1 cellular context compared by ENCODE assay signal in genomic region chr4:6169239-6169638, GRCh38.
TF ChIP-seq lines count a peak whose summit lies in the region.

No MANE protein-coding gene starts in this region.

TF ChIP-seq in GM12878, 131 proteins besides CTCF, POLR2A, EP300 and RAD21 (continued from another document):
- TF ChIP-seq HCFC1 (IDR thresholded peaks at IDR 0.05; ENCODE audit: low read length) (no peak), CHD4 (IDR thresholded peaks at IDR 0.05) (no peak), ZNF274 (IDR thresholded peaks at IDR 0.05; ENCODE audit: insufficient read depth, insufficient read length) (no peak), SMAD1 (IDR thresholded peaks at IDR 0.05; ENCODE audit: low read depth, partially characterized antibody) (no peak), ZNF592 (IDR thresholded peaks at IDR 0.05) (no peak), ZBTB33 (IDR thresholded peaks at IDR 0.05) (peak; percentile 41; the same call in 1 of the 2 replicates)
TF ChIP-seq in GM12878: peak in this region for 1.
